9 cellular contexts compared by ENCODE assay signal in genomic region chr5:64939772-64940510, GRCh38.
A peak's percentile ranks its signal among the peaks of the same experiment; 100 is the strongest.
DNase-seq lines count a peak whose midpoint lies in the region; ATAC-seq lines count a peak whose summit lies in the region.
"Had no signal": no experiment of that assay in that cellular context is flagged by ENCODE, and none has a peak within 500 bp of the region (broad histone marks: within the 10 kb centered on the region; RNA-seq: fewer than 3 reads in every experiment).

No MANE protein-coding gene starts in this region.

- H3K4me1 ChIP-seq in subcutaneous abdominal adipose tissue (ENCODE audit: control insufficient read depth in 5 of 5, insufficient read depth in 5 of 5, low read length in 5 of 5), result peaks cover 0 to 9% (median 7%) of the 10 kb centered on the region in 5 donors

- no peak for ATAC-seq in HG03175 (IDR thresholded peaks at IDR 0.05; ENCODE audit: unreplicated experiment)

- peak overlapping the region in 1 of 5 donors; percentile 72 for H3K9ac ChIP-seq in subcutaneous abdominal adipose tissue (ENCODE audit: low read length in 5 of 5)

- H3K4me3 ChIP-seq in subcutaneous abdominal adipose tissue (ENCODE audit: low read depth in 1 of 5, low read length in 5 of 5), result peak overlapping the region in 4 of 5 donors; percentile 47 to 53 (median 49)
- H3K4me3 ChIP-seq: SK-N-MC had no signal

- H3K27me3 ChIP-seq in subcutaneous abdominal adipose tissue (ENCODE audit: control insufficient read depth in 5 of 5, insufficient read depth in 4 of 5, low read length in 5 of 5), result no peaks in the 10 kb centered on the region

- no peaks in the 10 kb centered on the region for H3K36me3 ChIP-seq in subcutaneous abdominal adipose tissue (ENCODE audit: control insufficient read depth in 5 of 5, insufficient read depth in 5 of 5, low read length in 5 of 5)

- peaks cover 0 to 3% (median 0%) of the 10 kb centered on the region in 5 donors for H3K9me3 ChIP-seq in subcutaneous abdominal adipose tissue (ENCODE audit: control insufficient read depth in 5 of 5, low read length in 5 of 5)

- peak overlapping the region; percentile 54 for H3K27ac ChIP-seq in subcutaneous abdominal adipose tissue (ENCODE audit: low read depth, low read length)
- H3K27ac ChIP-seq: SK-N-MC had no signal

- DNase-seq in NCI-H1105 treated with DMSO at 0.1 percent for 48 hours (lab: John Stamatoyannopoulos, UW) (peak; percentile 23), NCI-H1105 (lab: John Stamatoyannopoulos, UW) (no peak), amniotic epithelial cell (ENCODE audit: low read depth) (peak; percentile 80), iPS-NIHi7 (ENCODE audit: extremely low spot score) (peak; percentile 27), hypothalamus (lab: John Stamatoyannopoulos, UW) (no peak)
- DNase-seq in activated CD4-positive, alpha-beta T cell treated with anti-CD3 and anti-CD28 coated beads for 1 hour, result no peak

Comparison
In these comparisons a context has a peak if more than half of its experiments do, and no peak if none do; other contexts are left out.
1. DNase-seq: peak in NCI-H1105 treated with DMSO at 0.1 percent for 48 hours (single experiment), amniotic epithelial cell (single experiment) and iPS-NIHi7 (single experiment); none in NCI-H1105 (single experiment), activated CD4-positive, alpha-beta T cell treated with anti-CD3 and anti-CD28 coated beads for 1 hour (single experiment) and hypothalamus (0 of 51).